ENCODE assay signal across 11 cellular contexts in the genomic region with DNA sequence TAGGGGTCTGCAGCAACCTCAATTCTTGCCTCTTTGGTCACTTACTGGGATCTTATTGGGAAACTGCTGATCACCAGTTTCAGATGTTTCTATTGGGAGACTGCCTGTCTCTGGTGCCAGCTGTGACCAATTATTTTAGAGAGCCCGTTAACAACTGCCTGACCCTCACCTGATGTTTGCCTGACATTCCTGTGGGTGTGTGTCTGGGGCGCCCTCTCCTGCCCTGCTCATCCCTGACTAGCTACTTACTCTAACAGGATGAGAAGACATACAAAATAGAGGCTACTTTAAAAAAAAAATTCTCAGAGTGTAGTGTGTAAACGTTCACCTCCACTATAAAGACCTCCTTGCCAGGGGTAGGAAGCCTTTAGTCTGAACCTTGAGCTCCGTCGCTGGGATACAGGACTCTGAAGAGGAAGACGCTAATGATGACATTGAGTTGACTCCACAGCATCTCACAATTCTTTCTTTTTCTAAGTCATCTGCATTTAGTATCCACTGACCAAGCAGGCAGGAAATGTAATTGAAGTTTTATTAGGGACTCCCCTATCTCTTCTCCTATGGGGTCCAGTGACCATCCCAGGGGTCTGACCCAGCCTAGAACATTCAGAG. TPM values are rescaled to one million over a fixed set of nuclear protein-coding genes. Genes with fewer than 3 reads are reported as not detected.
A peak's percentile ranks its signal among the peaks of the same experiment; 100 is the strongest.
DNase-seq lines count a peak whose midpoint lies in the region; ATAC-seq lines count a peak whose summit lies in the region.
"Had no signal": no experiment of that assay in that cellular context is flagged by ENCODE, and none has a peak within 500 bp of the region (broad histone marks: within the 10 kb centered on the region; RNA-seq: fewer than 3 reads in every experiment).

No MANE protein-coding gene starts in this region.

- ATAC-seq in activated CD4-positive, alpha-beta T cell treated with anti-CD3 and anti-CD28 coated beads for 36 hours: no peak
- ATAC-seq in stimulated activated naive CD8-positive, alpha-beta T cell treated with anti-CD3 and anti-CD28 coated beads, Interleukin-15, amount 100 ng/mL, for 72 hours: peak; percentile 48
- ATAC-seq in HG03439 (IDR thresholded peaks at IDR 0.05; ENCODE audit: unreplicated experiment): no peak

- peaks cover 59% of the 10 kb centered on the region for H3K4me1 Mint-ChIP-seq in activated CD4-positive, alpha-beta T cell treated with anti-CD3 and anti-CD28 coated beads for 36 hours
- H3K4me1 Mint-ChIP-seq in T-helper 1 cell treated with Interleukin-12 subunit alpha and Interleukin-12 subunit beta and Interleukin-4 antibody, amounts not matched to agents 30 μg/mL and 1 μg/mL, for 36 hours (ENCODE audit: low read depth): peaks cover 62% of the 10 kb centered on the region
- peaks cover 65% of the 10 kb centered on the region for H3K4me1 Mint-ChIP-seq in stimulated activated naive CD8-positive, alpha-beta T cell treated with anti-CD3 and anti-CD28 coated beads, Interleukin-15, amount 100 ng/mL, for 72 hours

- CTCF ChIA-PET in activated CD4-positive, alpha-beta T cell treated with anti-CD3 and anti-CD28 coated beads for 36 hours (lab: Charles Lee): interaction anchor here (0.7 to 4.3 kb wide), 22 partner anchors 7 to 257 kb away, joined by 3 to 28 read pairs (median 8); a partner anchor contains a TSS

- POLR2A ChIA-PET in activated CD4-positive, alpha-beta T cell treated with anti-CD3 and anti-CD28 coated beads for 36 hours (lab: Charles Lee): interaction anchor here (0.5 to 1.0 kb wide), 5 partner anchors 16 to 1366 kb away, joined by 4 to 11 read pairs (median 7); no protein-coding TSS in a partner anchor

- intact Hi-C loops in activated CD4-positive, alpha-beta T cell treated with anti-CD3 and anti-CD28 coated beads for 36 hours (cut with DNase I, micrococcal nuclease): loop anchor here (2.0 kb wide), 2 partner anchors 55 to 257 kb away; a partner anchor contains a TSS

- H3K27ac Mint-ChIP-seq in activated CD4-positive, alpha-beta T cell treated with anti-CD3 and anti-CD28 coated beads for 36 hours: peak overlapping the region; percentile 97
- peak overlapping the region; percentile 95 for H3K27ac Mint-ChIP-seq in T-helper 1 cell treated with Interleukin-12 subunit alpha and Interleukin-12 subunit beta and Interleukin-4 antibody, amounts not matched to agents 30 μg/mL and 1 μg/mL, for 36 hours
- peak overlapping the region; percentile 97 to 99 for H3K27ac Mint-ChIP-seq in stimulated activated naive CD8-positive, alpha-beta T cell treated with anti-CD3 and anti-CD28 coated beads, Interleukin-15, amount 100 ng/mL, for 72 hours

- H3K4me3 Mint-ChIP-seq in activated CD4-positive, alpha-beta T cell treated with anti-CD3 and anti-CD28 coated beads for 36 hours: peak overlapping the region; percentile 66
- H3K4me3 Mint-ChIP-seq in T-helper 1 cell treated with Interleukin-12 subunit alpha and Interleukin-12 subunit beta and Interleukin-4 antibody, amounts not matched to agents 30 μg/mL and 1 μg/mL, for 36 hours: peak overlapping the region; percentile 92
- peak overlapping the region; percentile 86 to 91 for H3K4me3 Mint-ChIP-seq in stimulated activated naive CD8-positive, alpha-beta T cell treated with anti-CD3 and anti-CD28 coated beads, Interleukin-15, amount 100 ng/mL, for 72 hours

- H3K9me3 Mint-ChIP-seq in activated CD4-positive, alpha-beta T cell treated with anti-CD3 and anti-CD28 coated beads for 36 hours (ENCODE audit: low read depth): no peaks in the 10 kb centered on the region
- H3K9me3 Mint-ChIP-seq in T-helper 1 cell treated with Interleukin-12 subunit alpha and Interleukin-12 subunit beta and Interleukin-4 antibody, amounts not matched to agents 30 μg/mL and 1 μg/mL, for 36 hours: no peaks in the 10 kb centered on the region
- H3K9me3 Mint-ChIP-seq in stimulated activated naive CD8-positive, alpha-beta T cell treated with anti-CD3 and anti-CD28 coated beads, Interleukin-15, amount 100 ng/mL, for 72 hours: no peaks in the 10 kb centered on the region

- peak; percentile 33 for DNase-seq in activated CD4-positive, alpha-beta T cell treated with anti-CD3 and anti-CD28 coated beads for 36 hours
- no peak for DNase-seq in activated CD4-positive, alpha-beta T cell treated with anti-CD3 and anti-CD28 coated beads for 4 hours
- DNase-seq in iPS-NIHi7 (ENCODE audit: extremely low spot score) (peak; percentile 32), NCI-H2081 treated with DMSO at 0.1 percent for 48 hours (lab: John Stamatoyannopoulos, UW) (no peak)
- no peak for DNase-seq in stimulated activated naive CD8-positive, alpha-beta T cell treated with anti-CD3 and anti-CD28 coated beads, Interleukin-15, amount 100 ng/mL, for 72 hours
- no peak for DNase-seq in stimulated activated naive CD4-positive, alpha-beta T cell treated with Interleukin-2 at 50 U/mL for 16 hours (lab: John Stamatoyannopoulos, UW)
- DNase-seq: mammary epithelial cell, NCI-H2029 treated with DMSO at 0.1 percent for 48 hours, SHP77 had no signal

- no peaks in the 10 kb centered on the region for H3K27me3 Mint-ChIP-seq in activated CD4-positive, alpha-beta T cell treated with anti-CD3 and anti-CD28 coated beads for 36 hours
- H3K27me3 Mint-ChIP-seq in T-helper 1 cell treated with Interleukin-12 subunit alpha and Interleukin-12 subunit beta and Interleukin-4 antibody, amounts not matched to agents 30 μg/mL and 1 μg/mL, for 36 hours (ENCODE audit: low read depth): no peaks in the 10 kb centered on the region
- no peaks in the 10 kb centered on the region for H3K27me3 Mint-ChIP-seq in stimulated activated naive CD8-positive, alpha-beta T cell treated with anti-CD3 and anti-CD28 coated beads, Interleukin-15, amount 100 ng/mL, for 72 hours

- H3K36me3 Mint-ChIP-seq in activated CD4-positive, alpha-beta T cell treated with anti-CD3 and anti-CD28 coated beads for 36 hours (ENCODE audit: low read depth): peaks cover 2% of the 10 kb centered on the region
- peaks cover 14% of the 10 kb centered on the region for H3K36me3 Mint-ChIP-seq in T-helper 1 cell treated with Interleukin-12 subunit alpha and Interleukin-12 subunit beta and Interleukin-4 antibody, amounts not matched to agents 30 μg/mL and 1 μg/mL, for 36 hours (ENCODE audit: low read depth)

RNA-seq across cellular contexts. Expression of a gene that starts 54.6 kb away (rescaled TPM):
- total RNA-seq in activated CD4-positive, alpha-beta T cell treated with anti-CD3 and anti-CD28 coated beads for 36 hours: 10 to 100 TPM in 1 of 2 experiments, 1 to 10 TPM in 1; 9.5 to 12.6 TPM

Comparison
In these comparisons a context has a peak if more than half of its experiments do, and no peak if none do; other contexts are left out.
1. DNase-seq: peak in activated CD4-positive, alpha-beta T cell treated with anti-CD3 and anti-CD28 coated beads for 36 hours (single experiment) and iPS-NIHi7 (single experiment); none in activated CD4-positive, alpha-beta T cell treated with anti-CD3 and anti-CD28 coated beads for 4 hours (0 of 2), stimulated activated naive CD8-positive, alpha-beta T cell treated with anti-CD3 and anti-CD28 coated beads, Interleukin-15, amount 100 ng/mL, for 72 hours (0 of 2), stimulated activated naive CD4-positive, alpha-beta T cell treated with Interleukin-2 at 50 U/mL for 16 hours (single experiment) and NCI-H2081 treated with DMSO at 0.1 percent for 48 hours (single experiment).
2. Peak in every context shown above with its lines, with median percentiles within 50 percentile points of each other: H3K27ac Mint-ChIP-seq and H3K4me3 Mint-ChIP-seq.